ENCODE assay signal across 9 cellular contexts in genomic region chr5:71932649-71933338, GRCh38.
A peak's percentile ranks its signal among the peaks of the same experiment; 100 is the strongest.
DNase-seq lines count a peak whose midpoint lies in the region; ATAC-seq and TF ChIP-seq lines count a peak whose summit lies in the region.
"Had no signal": no experiment of that assay in that cellular context is flagged by ENCODE, and none has a peak within 500 bp of the region (broad histone marks: within the 10 kb centered on the region; RNA-seq: fewer than 3 reads in every experiment).

No MANE protein-coding gene starts in this region.

- ATAC-seq in activated CD4-positive, alpha-beta T cell treated with anti-CD3 and anti-CD28 coated beads for 36 hours: no peak

- H3K27ac ChIP-seq in tibial artery: peak overlapping the region; percentile 85 to 91

- no peaks in the 10 kb centered on the region for H3K9me3 ChIP-seq in tibial artery

- H3K4me3 ChIP-seq in tibial artery: no peak overlapping the region

- no TSS peak for BruUV-seq in MCF 10A (replicated peaks; lab: Mats Ljungman, UMichigan)

- DNase-seq in SHP77 (lab: John Stamatoyannopoulos, UW) (peak; percentile 29 to 45), SHP77 treated with DMSO at 0.1 percent for 48 hours (lab: John Stamatoyannopoulos, UW) (no peak), MCF 10A (ENCODE audit: unreplicated experiment) (peak; percentile 39), kidney glomerular epithelial cell (lab: John Stamatoyannopoulos, UW) (peak; percentile 95), tibial artery (peak; percentile 83 to 96), UCSD-AML1 (lab: John Stamatoyannopoulos, UW; ENCODE audit: unreplicated experiment) (no peak), NCI-H128 (lab: John Stamatoyannopoulos, UW; ENCODE audit: unreplicated experiment) (no peak)
- no peak for DNase-seq in activated CD4-positive, alpha-beta T cell treated with anti-CD3 and anti-CD28 coated beads for 36 hours

- intact Hi-C loops in MCF 10A (cut with micrococcal nuclease) (no loop called here), tibial artery (cut with DNase I; ENCODE audit: low total_unique reads) (loop anchor here (2.0 kb wide), 1 partner anchor 102 kb away; no protein-coding TSS in a partner anchor)
- intact Hi-C loops in activated CD4-positive, alpha-beta T cell treated with anti-CD3 and anti-CD28 coated beads for 36 hours (cut with DNase I, micrococcal nuclease): no loop called here

- no peak overlapping the region for H3K4me3 Mint-ChIP-seq in MCF 10A (ENCODE audit: unreplicated experiment)
- no peak overlapping the region for H3K4me3 Mint-ChIP-seq in activated CD4-positive, alpha-beta T cell treated with anti-CD3 and anti-CD28 coated beads for 36 hours
- H3K4me3 Mint-ChIP-seq: natural killer cell treated with Interleukin-12 subunit alpha and Interleukin-12 subunit beta and Interleukin-15 and Interleukin-18, amount 100 ng/mL, for 72 hours had no signal

- no peaks in the 10 kb centered on the region for H3K36me3 ChIP-seq in tibial artery

- H3K36me3 Mint-ChIP-seq in MCF 10A (ENCODE audit: insufficient read depth, unreplicated experiment): no peaks in the 10 kb centered on the region
- H3K36me3 Mint-ChIP-seq in activated CD4-positive, alpha-beta T cell treated with anti-CD3 and anti-CD28 coated beads for 36 hours (ENCODE audit: low read depth): no peaks in the 10 kb centered on the region
- H3K36me3 Mint-ChIP-seq: natural killer cell treated with Interleukin-12 subunit alpha and Interleukin-12 subunit beta and Interleukin-15 and Interleukin-18, amount 100 ng/mL, for 72 hours had no signal

- peaks cover 0 to 34% (median 17%) of the 10 kb centered on the region in 4 donors for H3K4me1 ChIP-seq in tibial artery

- H3K27me3 ChIP-seq in tibial artery: no peaks in the 10 kb centered on the region

- H3K9me3 Mint-ChIP-seq in MCF 10A (ENCODE audit: unreplicated experiment): no peaks in the 10 kb centered on the region
- peaks cover 6% of the 10 kb centered on the region for H3K9me3 Mint-ChIP-seq in activated CD4-positive, alpha-beta T cell treated with anti-CD3 and anti-CD28 coated beads for 36 hours (ENCODE audit: low read depth)
- H3K9me3 Mint-ChIP-seq: natural killer cell treated with Interleukin-12 subunit alpha and Interleukin-12 subunit beta and Interleukin-15 and Interleukin-18, amount 100 ng/mL, for 72 hours had no signal

- H3K27me3 Mint-ChIP-seq in MCF 10A (ENCODE audit: insufficient read depth, unreplicated experiment): no peaks in the 10 kb centered on the region
- H3K27me3 Mint-ChIP-seq in activated CD4-positive, alpha-beta T cell treated with anti-CD3 and anti-CD28 coated beads for 36 hours: peaks cover 15% of the 10 kb centered on the region

- CTCF ChIA-PET in MCF 10A (lab: Yijun Ruan, JAX): interaction anchor here (0.6 to 1.3 kb wide), 4 partner anchors 9 to 85 kb away, joined by 3 to 4 read pairs (median 3); no protein-coding TSS in a partner anchor
- CTCF ChIA-PET in activated CD4-positive, alpha-beta T cell treated with anti-CD3 and anti-CD28 coated beads for 36 hours (lab: Charles Lee): no interaction called here

- H3K4me1 Mint-ChIP-seq in MCF 10A (ENCODE audit: insufficient read depth, unreplicated experiment): peaks cover 7% of the 10 kb centered on the region
- H3K4me1 Mint-ChIP-seq in activated CD4-positive, alpha-beta T cell treated with anti-CD3 and anti-CD28 coated beads for 36 hours: no peaks in the 10 kb centered on the region

- POLR2A ChIA-PET in MCF 10A (lab: Yijun Ruan, JAX): interaction anchor here (0.6 to 1.5 kb wide), 2 partner anchors 99 to 316 kb away, joined by 3 read pairs; no protein-coding TSS in a partner anchor
- POLR2A ChIA-PET in activated CD4-positive, alpha-beta T cell treated with anti-CD3 and anti-CD28 coated beads for 36 hours (lab: Charles Lee): no interaction called here

- TF ChIP-seq CTCF in MCF 10A (IDR thresholded peaks at IDR 0.05; ENCODE audit: unreplicated experiment): no peak
- peak in 1 of 2 experiments; percentile 45 for TF ChIP-seq CTCF in tibial artery (IDR thresholded peaks at IDR 0.05)

- H3K27ac Mint-ChIP-seq in MCF 10A (ENCODE audit: low read depth, unreplicated experiment): peak overlapping the region; percentile 16
- no peak overlapping the region for H3K27ac Mint-ChIP-seq in activated CD4-positive, alpha-beta T cell treated with anti-CD3 and anti-CD28 coated beads for 36 hours
- H3K27ac Mint-ChIP-seq: natural killer cell treated with Interleukin-12 subunit alpha and Interleukin-12 subunit beta and Interleukin-15 and Interleukin-18, amount 100 ng/mL, for 72 hours had no signal

Comparison
In these comparisons a context has a peak if more than half of its experiments do, and no peak if none do; other contexts are left out.
1. DNase-seq: peak in SHP77 (2 of 2), MCF 10A (single experiment), kidney glomerular epithelial cell (single experiment) and tibial artery (2 of 2); none in SHP77 treated with DMSO at 0.1 percent for 48 hours (single experiment), activated CD4-positive, alpha-beta T cell treated with anti-CD3 and anti-CD28 coated beads for 36 hours (single experiment), UCSD-AML1 (single experiment) and NCI-H128 (single experiment).